ENCODE assay signal across 8 cellular contexts in the genomic region with DNA sequence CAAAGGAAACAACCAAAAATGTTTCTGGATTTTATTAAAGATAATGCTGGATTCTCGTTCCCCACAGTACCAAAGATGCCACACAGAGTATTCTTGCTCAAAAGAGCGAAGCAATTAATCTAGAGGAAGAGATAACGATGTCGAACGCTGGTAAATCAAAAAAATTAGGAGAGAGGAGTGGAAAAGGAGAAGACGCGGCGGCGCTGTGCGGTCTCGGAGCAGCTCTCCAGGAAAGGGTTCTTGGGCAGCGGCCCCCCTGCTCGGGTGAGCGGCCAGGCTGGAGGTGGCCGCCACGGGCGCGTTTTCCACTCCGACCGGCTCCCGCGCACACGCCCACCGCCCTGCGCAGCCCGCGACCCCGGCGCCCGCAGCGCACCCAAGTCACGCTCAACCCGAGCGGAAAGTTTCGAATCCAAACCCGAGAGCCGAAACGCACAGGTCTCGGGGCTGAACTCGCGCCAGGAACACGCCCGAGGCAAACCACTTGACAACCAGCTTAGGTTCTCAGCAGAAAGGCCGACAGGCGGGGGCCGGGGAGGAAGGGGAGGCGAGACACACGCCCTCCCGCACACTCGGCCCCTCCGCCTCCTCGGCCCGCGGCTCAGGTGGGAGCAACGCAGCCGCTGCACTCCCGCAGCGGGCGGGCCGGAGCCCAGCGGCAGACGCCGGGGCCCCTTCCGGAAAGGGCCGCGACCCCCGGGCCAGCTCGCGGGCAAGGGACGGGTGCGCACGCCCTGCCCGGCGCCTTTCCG. TPM values are rescaled to one million over a fixed set of nuclear protein-coding genes. Genes with fewer than 3 reads are reported as not detected.
DNase-seq lines count a peak whose midpoint lies in the region; ATAC-seq and TF ChIP-seq lines count a peak whose summit lies in the region.

No MANE protein-coding gene starts in this region.

- H3K9me3 Mint-ChIP-seq in Caco-2 (ENCODE audit: unreplicated experiment): no peaks in the 10 kb centered on the region
- H3K9me3 Mint-ChIP-seq in glutamatergic neuron (ENCODE audit: unreplicated experiment): peaks cover 8% of the 10 kb centered on the region

- peak overlapping the region; percentile 76 for H2AFZ ChIP-seq in osteoblast (ENCODE audit: low read length)

- peak in 1 of 2 donors; percentile 7 for TF ChIP-seq EP300 in tibial nerve (IDR thresholded peaks at IDR 0.05)

- peak overlapping the region; percentile 95 for H3K4me3 ChIP-seq in Caco-2 (ENCODE audit: low read depth, low read length)
- H3K4me3 ChIP-seq in HL-60 (replicated peaks; ENCODE audit: insufficient read depth, low read length): peak overlapping the region; percentile 61
- peak overlapping the region; percentile 80 for H3K4me3 ChIP-seq in RWPE2 (ENCODE audit: severe bottlenecking)
- peak overlapping the region; percentile 89 for H3K4me3 ChIP-seq in osteoblast (ENCODE audit: insufficient read depth, low read length)
- H3K4me3 ChIP-seq in tibial nerve: peak overlapping the region; percentile 50 to 99 (median 92)

- intact Hi-C loops in Caco-2 (cut with micrococcal nuclease; ENCODE audit: unreplicated experiment): no loop called here

- no peak for TF ChIP-seq POLR2A in tibial nerve (IDR thresholded peaks at IDR 0.05)

- CTCF ChIA-PET in Caco-2 (lab: Charles Lee): no interaction called here

- H3K79me2 ChIP-seq in osteoblast (ENCODE audit: insufficient read depth, low read length): peaks cover 44% of the 10 kb centered on the region

- H3K27ac Mint-ChIP-seq in Caco-2 (ENCODE audit: unreplicated experiment) (peak overlapping the region; percentile 48), glutamatergic neuron (ENCODE audit: unreplicated experiment) (peak overlapping the region; percentile 78)

- H3K27ac ChIP-seq in HL-60 (replicated peaks) (no peak overlapping the region), RWPE2 (ENCODE audit: poor library complexity, severe bottlenecking) (peak overlapping the region; percentile 52), osteoblast (ENCODE audit: low read depth, low read length) (peak overlapping the region; percentile 53), tibial nerve (peak overlapping the region; percentile 52 to 88 (median 70))

- no peaks in the 10 kb centered on the region for H3K9me3 ChIP-seq in Caco-2
- H3K9me3 ChIP-seq in RWPE2 (ENCODE audit: severe bottlenecking): no peaks in the 10 kb centered on the region
- no peaks in the 10 kb centered on the region for H3K9me3 ChIP-seq in osteoblast (ENCODE audit: low read depth, low read length)
- no peaks in the 10 kb centered on the region for H3K9me3 ChIP-seq in tibial nerve

- 0 to 1% methylated on average over 40 to 46 of the region's 75 CpGs for WGBS in tibial nerve, 2 donors

- H3K4me3 Mint-ChIP-seq in Caco-2 (ENCODE audit: unreplicated experiment) (peak overlapping the region; percentile 81), glutamatergic neuron (ENCODE audit: unreplicated experiment) (peak overlapping the region; percentile 98)

- H3K4me1 ChIP-seq in Caco-2 (no peaks in the 10 kb centered on the region; the same call in 1 of the 2 replicates), RWPE2 (ENCODE audit: insufficient read depth, poor library complexity, severe bottlenecking) (peaks cover 6% of the 10 kb centered on the region), osteoblast (ENCODE audit: insufficient read depth, low read length) (peaks cover 8% of the 10 kb centered on the region), tibial nerve (peaks cover 0 to 17% (median 0%) of the 10 kb centered on the region in 4 donors)

- DNase-seq in Caco-2 (peak; percentile 68), HL-60 (ENCODE audit: low read depth in 1 of 2, low spot score in 1 of 2) (peak; percentile 15 to 54), RWPE2 (ENCODE audit: low spot score) (peak; percentile 69), glutamatergic neuron (peak; percentile 72), osteoblast (ENCODE audit: insufficient read length, low spot score, missing footprints) (peak; percentile 95), tibial nerve (ENCODE audit: low spot score in 2 of 2) (peak; percentile 19 to 27)
- peak; percentile 51 for DNase-seq in activated naive CD4-positive, alpha-beta T cell treated with anti-CD3 and anti-CD28 coated beads, Interleukin-2, amount 50 U/mL, for 16 hours

- ATAC-seq in GM19467 (IDR thresholded peaks at IDR 0.05; ENCODE audit: unreplicated experiment) (peak; percentile 27), RWPE2 (ENCODE audit: low read depth) (peak; percentile 67)

- H4K20me1 ChIP-seq in osteoblast (ENCODE audit: insufficient read depth, low read length): peaks cover 29% of the 10 kb centered on the region

- BruUV-seq in Caco-2 (replicated peaks; lab: Mats Ljungman, UMichigan): no TSS peak

- H3K36me3 ChIP-seq in Caco-2 (ENCODE audit: control insufficient read depth, insufficient read depth, low read length) (no peaks in the 10 kb centered on the region), RWPE2 (ENCODE audit: low read depth) (no peaks in the 10 kb centered on the region), osteoblast (ENCODE audit: insufficient read depth, low read length) (no peaks in the 10 kb centered on the region), tibial nerve (no peaks in the 10 kb centered on the region)

- POLR2A ChIA-PET in Caco-2 (lab: Charles Lee): no interaction called here

- H3K36me3 Mint-ChIP-seq in Caco-2 (ENCODE audit: insufficient read depth, unreplicated experiment) (no peaks in the 10 kb centered on the region), glutamatergic neuron (ENCODE audit: unreplicated experiment) (no peaks in the 10 kb centered on the region)

- peak overlapping the region; percentile 94 for H3K4me2 ChIP-seq in osteoblast (ENCODE audit: insufficient read depth, low read length)

- H3K27me3 Mint-ChIP-seq in Caco-2 (ENCODE audit: insufficient read depth, unreplicated experiment): no peaks in the 10 kb centered on the region
- peaks cover 9% of the 10 kb centered on the region for H3K27me3 Mint-ChIP-seq in glutamatergic neuron (ENCODE audit: unreplicated experiment)

- H3K27me3 ChIP-seq in Caco-2 (replicated peaks; ENCODE audit: control insufficient read depth, insufficient read depth, low read length): no peaks in the 10 kb centered on the region
- no peaks in the 10 kb centered on the region for H3K27me3 ChIP-seq in HL-60 (ENCODE audit: insufficient read depth, poor library complexity, severe bottlenecking)
- H3K27me3 ChIP-seq in RWPE2 (ENCODE audit: insufficient read depth, poor library complexity, severe bottlenecking): no peaks in the 10 kb centered on the region
- no peaks in the 10 kb centered on the region for H3K27me3 ChIP-seq in osteoblast (ENCODE audit: insufficient read depth, low read length)
- no peaks in the 10 kb centered on the region for H3K27me3 ChIP-seq in tibial nerve

- H3K4me1 Mint-ChIP-seq in Caco-2 (ENCODE audit: low read depth, unreplicated experiment) (no peaks in the 10 kb centered on the region), glutamatergic neuron (ENCODE audit: low read depth, unreplicated experiment) (peaks cover 3% of the 10 kb centered on the region)

- TF ChIP-seq CTCF in Caco-2 (IDR thresholded peaks at IDR 0.05; ENCODE audit: insufficient read depth in 1 of 2, low read depth in 1 of 2, low read length in 1 of 2, severe bottlenecking in 1 of 2, unreplicated experiment in 1 of 2) (no peak), HL-60 (IDR thresholded peaks at IDR 0.05; ENCODE audit: insufficient read depth, low read length) (no peak), RWPE2 (IDR thresholded peaks at IDR 0.05; ENCODE audit: poor library complexity, severe bottlenecking) (peak; percentile 33), glutamatergic neuron (IDR thresholded peaks at IDR 0.05; ENCODE audit: partially characterized antibody, unreplicated experiment) (no peak), osteoblast (IDR thresholded peaks at IDR 0.05; ENCODE audit: extremely low read depth, low read depth, low read length) (no peak), tibial nerve (IDR thresholded peaks at IDR 0.05) (peak in 1 of 5 experiments; percentile 10)

RNA-seq across cellular contexts. Expression of gene SRPK2, which starts 0.9 kb away (rescaled TPM):
- total RNA-seq in Caco-2 (2022) (39.9 and 44.7 TPM in 2 replicates), glutamatergic neuron (ENCODE audit: unreplicated experiment) (131 TPM), osteoblast (81.0 and 82.2 TPM in 2 replicates), tibial nerve (10 to 100 TPM; 54.1 to 94.4 (median 61.9) TPM)

Comparison
In these comparisons a context has a peak if more than half of its experiments do, and no peak if none do; other contexts are left out.
1. DNase-seq: peak in every context shown above with its lines; median percentile 95 in osteoblast; 72 in glutamatergic neuron; 69 in RWPE2; 68 in Caco-2; 51 in activated naive CD4-positive, alpha-beta T cell treated with anti-CD3 and anti-CD28 coated beads, Interleukin-2, amount 50 U/mL, for 16 hours; 34 in HL-60; 23 in tibial nerve.